8 cellular contexts compared by ENCODE assay signal in genomic region chr9:133459476-133460404, GRCh38. TPM values are rescaled to one million over a fixed set of nuclear protein-coding genes. Genes with fewer than 3 reads are reported as not detected.
DNase-seq lines count a peak whose midpoint lies in the region; TF ChIP-seq lines count a peak whose summit lies in the region.

TSS of gene CACFD1 (plus strand) at chr9:133459978. CDS start at chr9:133460067, 89 bp downstream.

- CTCF ChIA-PET in HEK293T (lab: Yijun Ruan, JAX) = interaction anchor here (0.6 to 0.9 kb wide), 2 partner anchors 28 to 272 kb away, joined by 3 read pairs; no protein-coding TSS in a partner anchor

- POLR2A ChIA-PET in HEK293T (lab: Yijun Ruan, JAX) = interaction anchor here (0.6 to 2.1 kb wide), 13 partner anchors 12 to 429 kb away, joined by 3 to 8 read pairs (median 3); partner anchors contain the start of genes MED22, REXO4, RPL7A and SLC2A6

- DNase-seq in GDM1 (lab: John Stamatoyannopoulos, UW) (peak; percentile 87), HEK293T (ENCODE audit: extremely low spot score) (peak; percentile 98), NAMALWA (ENCODE audit: low spot score) (peak; percentile 97), SK-N-DZ (ENCODE audit: low spot score) (peak; percentile 98), globus pallidus (ENCODE audit: low spot score) (peak; percentile 96), nucleus accumbens (lab: John Stamatoyannopoulos, UW) (peak; percentile 85 to 99 (median 96)), superior temporal gyrus (ENCODE audit: extremely low spot score) (peak; percentile 91)
- DNase-seq in activated naive CD4-positive, alpha-beta T cell treated with anti-CD3 and anti-CD28 coated beads, Interleukin-2, amount 50 U/mL, for 16 hours = peak; percentile 92

TF ChIP-seq in HEK293T, 16 proteins besides CTCF, POLR2A, EP300 and RAD21:
- TF ChIP-seq LEF1 (IDR thresholded peaks at IDR 0.05; ENCODE audit: borderline replicate concordance) (no peak), L3MBTL2 (conservative IDR thresholded peaks at IDR 0.05) (no peak), FOXM1 (IDR thresholded peaks at IDR 0.05; ENCODE audit: borderline replicate concordance) (peak; percentile 76; the same call in 1 of the 2 replicates), TARDBP (IDR thresholded peaks at IDR 0.05) (no peak)

RNA-seq across cellular contexts. Expression of gene CACFD1, which starts in this region (rescaled TPM):
- 18.9 and 19.6 TPM in 2 replicates for polyA plus RNA-seq in SK-N-DZ (2014; cell fraction: cytosol; rRNA removed)
- 14.7 and 19.8 TPM in 2 replicates for polyA plus RNA-seq in SK-N-DZ (2014; cell fraction: nucleus; rRNA removed)

Comparison
In these comparisons a context has a peak if more than half of its experiments do, and no peak if none do; other contexts are left out.
1. Peak in every context shown above with its lines: DNase-seq.